4 cellular contexts compared by ENCODE assay signal in the genomic region with DNA sequence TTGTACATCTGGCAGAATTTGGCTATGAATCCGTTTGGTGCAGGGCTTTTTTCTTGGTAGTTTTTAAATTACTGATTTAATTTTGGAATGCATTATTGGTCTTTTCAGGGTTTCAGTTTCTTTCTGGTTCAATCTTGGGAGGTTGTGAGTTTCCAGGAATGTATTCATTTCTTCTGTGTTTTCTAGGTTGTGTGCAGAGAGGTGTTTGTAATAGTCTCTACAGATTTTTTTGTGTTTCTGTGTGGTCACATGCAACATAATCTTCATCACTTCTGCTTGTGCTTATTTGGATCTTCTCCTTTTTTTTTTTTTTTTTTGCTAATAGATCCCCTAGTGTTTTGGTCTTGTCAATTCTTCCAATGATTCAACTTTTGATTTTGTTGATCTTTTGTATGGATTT.
"Had no signal": no experiment of that assay in that cellular context is flagged by ENCODE, and none has a peak within 500 bp of the region (broad histone marks: within the 10 kb centered on the region; RNA-seq: fewer than 3 reads in every experiment).

No MANE protein-coding gene starts in this region.

- H3K9me3 Mint-ChIP-seq: GM23338 had no signal

- ATAC-seq: GM23338 had no signal

- H3K27ac Mint-ChIP-seq: GM23338 had no signal

- H3K4me1 Mint-ChIP-seq: GM23338 had no signal

- DNase-seq: H9, HCEC 1CT, IMR-90 had no signal

- H3K4me3 Mint-ChIP-seq: GM23338, H9 had no signal
